In the genomic region with DNA sequence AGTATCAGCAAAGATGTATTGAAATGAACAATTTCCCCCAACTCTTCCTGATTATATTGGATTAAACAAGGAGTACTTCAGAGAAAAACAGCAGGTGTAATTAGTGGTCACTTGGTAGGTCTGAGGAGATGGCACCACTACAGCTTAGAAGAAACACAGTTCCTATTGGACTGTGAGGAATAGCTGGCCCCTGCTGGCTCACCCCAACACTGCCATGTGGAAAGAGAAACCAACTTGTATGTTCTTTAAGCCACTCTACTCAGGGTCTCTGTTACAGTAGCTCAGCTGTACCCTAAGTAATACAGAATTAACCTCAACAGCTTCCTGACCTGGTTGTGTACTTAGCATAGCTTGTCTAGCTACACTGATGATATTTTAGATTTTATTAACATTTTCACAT, we compare ENCODE assay signal across 19 cellular contexts. TPM values are rescaled to one million over a fixed set of nuclear protein-coding genes. Genes with fewer than 3 reads are reported as not detected.
DNase-seq lines count a peak whose midpoint lies in the region; ATAC-seq and TF ChIP-seq lines count a peak whose summit lies in the region.
"Had no signal": no experiment of that assay in that cellular context is flagged by ENCODE, and none has a peak within 500 bp of the region (broad histone marks: within the 10 kb centered on the region; RNA-seq: fewer than 3 reads in every experiment).

No MANE protein-coding gene starts in this region.

- no peaks in the 10 kb centered on the region for H3K27me3 Mint-ChIP-seq in WTC11 (ENCODE audit: low read depth)

- H3K4me1 Mint-ChIP-seq in WTC11, result no peaks in the 10 kb centered on the region
- H3K4me1 Mint-ChIP-seq: H9 had no signal

- ATAC-seq in WTC11 (peak; percentile 48), GM18858 (IDR thresholded peaks at IDR 0.05; ENCODE audit: unreplicated experiment) (no peak), HG03354 (IDR thresholded peaks at IDR 0.05; ENCODE audit: poor library complexity, severe bottlenecking, unreplicated experiment) (no peak)

- CTCF ChIA-PET in WTC11 (lab: Charles Lee), result interaction anchor here (1.0 to 2.4 kb wide), 3 partner anchors 9 to 164 kb away, joined by 4 to 22 read pairs (median 11); partner anchors contain the start of gene HEATR1

- in situ Hi-C loops in GM13976 (cut with MboI; ENCODE audit: low sequenced_read_pairs, unreplicated experiment), result no loop called here

- DNase-seq in DMS 273 (lab: John Stamatoyannopoulos, UW; ENCODE audit: unreplicated experiment) (peak; percentile 28), DMS 273 treated with DMSO at 0.1 percent for 48 hours (lab: John Stamatoyannopoulos, UW) (no peak), H7 (peak; percentile 28), WTC11 (ENCODE audit: low spot score) (no peak), myocyte (ENCODE audit: low read depth) (peak; percentile 50), GM13976 (ENCODE audit: low spot score) (no peak)
- DNase-seq: BE2C; CD4-positive, alpha-beta T cell; DMS53; H9; KG1; NCI-H1417; NCI-H187; NCI-H2227 treated with DMSO at 0.1 percent for 48 hours; NCI-H510A treated with DMSO at 0.1 percent for 48 hours; NCI-H774 had no signal

- POLR2A ChIA-PET in WTC11 (lab: Charles Lee), result no interaction called here

- H3K4me3 ChIP-seq in H7 (ENCODE audit: insufficient read depth, low read depth, low read length), result no peak overlapping the region
- H3K4me3 ChIP-seq: SJSA1 had no signal

- no peak overlapping the region for H3K27ac Mint-ChIP-seq in WTC11
- H3K27ac Mint-ChIP-seq: CD4-positive, alpha-beta T cell; H9 had no signal

- H3K9me3 Mint-ChIP-seq in WTC11, result no peaks in the 10 kb centered on the region
- H3K9me3 Mint-ChIP-seq: CD4-positive, alpha-beta T cell; H9 had no signal

- no peaks in the 10 kb centered on the region for H3K27me3 ChIP-seq in H7 (ENCODE audit: control insufficient read depth, insufficient read depth, low read length)
- H3K27me3 ChIP-seq: BE2C, SJSA1 had no signal

- no peak overlapping the region for H3K4me3 Mint-ChIP-seq in WTC11
- H3K4me3 Mint-ChIP-seq: CD4-positive, alpha-beta T cell; H9 had no signal

- TF ChIP-seq CTCF in WTC11 (IDR thresholded peaks at IDR 0.05) (no peak), GM13976 (IDR thresholded peaks at IDR 0.05; ENCODE audit: borderline replicate concordance, control extremely low read depth, extremely low read depth, insufficient read depth, missing control alignments) (no peak)

- H3K36me3 Mint-ChIP-seq in WTC11, result no peaks in the 10 kb centered on the region

- H3K36me3 ChIP-seq in H7 (replicated peaks; ENCODE audit: control insufficient read depth, insufficient read depth, low read length), result no peaks in the 10 kb centered on the region
- H3K36me3 ChIP-seq: BE2C, SJSA1 had no signal

TF ChIP-seq in WTC11, 78 proteins besides CTCF, POLR2A, EP300 and RAD21 (continues in another document):
- no peak for TF ChIP-seq ELF4 (CRISPR knock-in tag; IDR thresholded peaks at IDR 0.05; ENCODE audit: low read depth)
- no peak for TF ChIP-seq ZNF396 (CRISPR knock-in tag; IDR thresholded peaks at IDR 0.05; ENCODE audit: borderline replicate concordance)
- no peak for TF ChIP-seq IRF2 (CRISPR knock-in tag; IDR thresholded peaks at IDR 0.05; ENCODE audit: borderline replicate concordance, low read depth)
- TF ChIP-seq FOXP4 (CRISPR knock-in tag; IDR thresholded peaks at IDR 0.05), result no peak
- TF ChIP-seq CBFB (CRISPR knock-in tag; IDR thresholded peaks at IDR 0.05; ENCODE audit: low read depth), result no peak
- no peak for TF ChIP-seq ATF2 (CRISPR knock-in tag; IDR thresholded peaks at IDR 0.05; ENCODE audit: borderline replicate concordance, low read depth)
- TF ChIP-seq ESRRA (CRISPR knock-in tag; IDR thresholded peaks at IDR 0.05; ENCODE audit: borderline replicate concordance), result no peak
- TF ChIP-seq ARID4B (CRISPR knock-in tag; IDR thresholded peaks at IDR 0.05; ENCODE audit: borderline replicate concordance), result no peak
- TF ChIP-seq, protein P1, sequence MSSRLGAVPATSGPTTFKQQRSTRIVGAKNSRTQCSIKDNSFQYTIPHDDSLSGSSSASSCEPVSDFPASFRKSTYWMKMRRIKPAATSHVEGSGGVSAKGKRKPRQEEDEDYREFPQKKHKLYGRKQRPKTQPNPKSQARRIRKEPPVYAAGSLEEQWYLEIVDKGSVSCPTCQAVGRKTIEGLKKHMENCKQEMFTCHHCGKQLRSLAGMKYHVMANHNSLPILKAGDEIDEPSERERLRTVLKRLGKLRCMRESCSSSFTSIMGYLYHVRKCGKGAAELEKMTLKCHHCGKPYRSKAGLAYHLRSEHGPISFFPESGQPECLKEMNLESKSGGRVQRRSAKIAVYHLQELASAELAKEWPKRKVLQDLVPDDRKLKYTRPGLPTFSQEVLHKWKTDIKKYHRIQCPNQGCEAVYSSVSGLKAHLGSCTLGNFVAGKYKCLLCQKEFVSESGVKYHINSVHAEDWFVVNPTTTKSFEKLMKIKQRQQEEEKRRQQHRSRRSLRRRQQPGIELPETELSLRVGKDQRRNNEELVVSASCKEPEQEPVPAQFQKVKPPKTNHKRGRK (CRISPR knock-in tag; IDR thresholded peaks at IDR 0.05; ENCODE audit: borderline replicate concordance), result no peak
- TF ChIP-seq, protein P2, sequence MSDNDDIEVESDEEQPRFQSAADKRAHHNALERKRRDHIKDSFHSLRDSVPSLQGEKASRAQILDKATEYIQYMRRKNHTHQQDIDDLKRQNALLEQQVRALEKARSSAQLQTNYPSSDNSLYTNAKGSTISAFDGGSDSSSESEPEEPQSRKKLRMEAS (CRISPR knock-in tag; IDR thresholded peaks at IDR 0.05), result no peak
- no peak for TF ChIP-seq SMAD3 (CRISPR knock-in tag; IDR thresholded peaks at IDR 0.05; ENCODE audit: borderline replicate concordance)
- TF ChIP-seq CREB1 (CRISPR knock-in tag; IDR thresholded peaks at IDR 0.05), result no peak
- TF ChIP-seq TEAD1 (CRISPR knock-in tag; IDR thresholded peaks at IDR 0.05), result no peak
- TF ChIP-seq ETV6 (CRISPR knock-in tag; IDR thresholded peaks at IDR 0.05), result no peak

RNA-seq across cellular contexts. Expression of gene MTR, which starts 26.5 kb away (rescaled TPM):
- 15.3 and 29.9 TPM in 2 replicates for total RNA-seq in H7 (2014; rRNA removed; shearing (Covaris generic))
- total RNA-seq in WTC11 (2021), result 27.5 to 36.1 TPM (median 34.5 TPM) in 3 replicates
- 22.9 and 24.7 TPM in 2 replicates for total RNA-seq in myocyte
- 10.6 TPM for polyA plus RNA-seq in myocyte (2012)

Comparison
In these comparisons a context has a peak if more than half of its experiments do, and no peak if none do; other contexts are left out.
1. DNase-seq: peak in DMS 273 (single experiment), H7 (single experiment) and myocyte (single experiment); none in DMS 273 treated with DMSO at 0.1 percent for 48 hours (single experiment), WTC11 (single experiment) and GM13976 (single experiment).